In genomic region chr3:15206662-15207576, GRCh38 we compare ENCODE assay signal across 1 cellular context.
A peak's percentile ranks its signal among the peaks of the same experiment; 100 is the strongest.
TF ChIP-seq lines count a peak whose summit lies in the region.

No MANE protein-coding gene starts in this region.

TF ChIP-seq in HepG2, 621 proteins besides CTCF, POLR2A, EP300 and RAD21 (continued from another document and continues in another):
- TF ChIP-seq, protein P1, sequence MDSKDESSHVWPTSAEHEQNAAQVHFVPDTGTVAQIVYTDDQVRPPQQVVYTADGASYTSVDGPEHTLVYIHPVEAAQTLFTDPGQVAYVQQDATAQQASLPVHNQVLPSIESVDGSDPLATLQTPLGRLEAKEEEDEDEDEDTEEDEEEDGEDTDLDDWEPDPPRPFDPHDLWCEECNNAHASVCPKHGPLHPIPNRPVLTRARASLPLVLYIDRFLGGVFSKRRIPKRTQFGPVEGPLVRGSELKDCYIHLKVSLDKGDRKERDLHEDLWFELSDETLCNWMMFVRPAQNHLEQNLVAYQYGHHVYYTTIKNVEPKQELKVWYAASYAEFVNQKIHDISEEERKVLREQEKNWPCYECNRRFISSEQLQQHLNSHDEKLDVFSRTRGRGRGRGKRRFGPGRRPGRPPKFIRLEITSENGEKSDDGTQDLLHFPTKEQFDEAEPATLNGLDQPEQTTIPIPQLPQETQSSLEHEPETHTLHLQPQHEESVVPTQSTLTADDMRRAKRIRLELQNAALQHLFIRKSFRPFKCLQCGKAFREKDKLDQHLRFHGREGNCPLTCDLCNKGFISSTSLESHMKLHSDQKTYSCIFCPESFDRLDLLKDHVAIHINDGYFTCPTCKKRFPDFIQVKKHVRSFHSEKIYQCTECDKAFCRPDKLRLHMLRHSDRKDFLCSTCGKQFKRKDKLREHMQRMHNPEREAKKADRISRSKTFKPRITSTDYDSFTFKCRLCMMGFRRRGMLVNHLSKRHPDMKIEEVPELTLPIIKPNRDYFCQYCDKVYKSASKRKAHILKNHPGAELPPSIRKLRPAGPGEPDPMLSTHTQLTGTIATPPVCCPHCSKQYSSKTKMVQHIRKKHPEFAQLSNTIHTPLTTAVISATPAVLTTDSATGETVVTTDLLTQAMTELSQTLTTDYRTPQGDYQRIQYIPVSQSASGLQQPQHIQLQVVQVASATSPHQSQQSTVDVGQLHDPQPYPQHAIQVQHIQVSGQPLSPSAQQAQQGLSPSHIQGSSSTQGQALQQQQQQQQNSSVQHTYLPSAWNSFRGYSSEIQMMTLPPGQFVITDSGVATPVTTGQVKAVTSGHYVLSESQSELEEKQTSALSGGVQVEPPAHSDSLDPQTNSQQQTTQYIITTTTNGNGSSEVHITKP (CRISPR knock-in tag; IDR thresholded peaks at IDR 0.05; ENCODE audit: low read depth), result peak; percentile 77
- TF ChIP-seq CERS6 (CRISPR knock-in tag; IDR thresholded peaks at IDR 0.05) (no peak), ZFP41 (CRISPR knock-in tag; IDR thresholded peaks at IDR 0.05; ENCODE audit: borderline replicate concordance) (no peak), KLF15 (CRISPR knock-in tag; IDR thresholded peaks at IDR 0.05; ENCODE audit: borderline replicate concordance) (0 out of 2 replicates have a peak, but pooled peaks have one; percentile 60), HINFP (CRISPR knock-in tag; IDR thresholded peaks at IDR 0.05; ENCODE audit: low read depth) (no peak), ZC3H4 (CRISPR knock-in tag; IDR thresholded peaks at IDR 0.05; ENCODE audit: borderline replicate concordance) (no peak), GZF1 (CRISPR knock-in tag; IDR thresholded peaks at IDR 0.05) (0 out of 2 replicates have a peak, but pooled peaks have one; percentile 64), HMGXB4 (CRISPR knock-in tag; IDR thresholded peaks at IDR 0.05; ENCODE audit: borderline replicate concordance in 1 of 2, low read depth in 1 of 2) (0 out of 4 replicates have a peak, but pooled peaks of 1 of the 2 experiments have one; percentile 18), ZNF430 (CRISPR knock-in tag; IDR thresholded peaks at IDR 0.05) (no peak), ZFX (CRISPR knock-in tag; IDR thresholded peaks at IDR 0.05; ENCODE audit: low read depth) (peak; percentile 78), FOXK1 (CRISPR knock-in tag; IDR thresholded peaks at IDR 0.05; ENCODE audit: borderline replicate concordance, low read depth) (0 out of 2 replicates have a peak, but pooled peaks have one; percentile 46), ZNF333 (CRISPR knock-in tag; IDR thresholded peaks at IDR 0.05; ENCODE audit: borderline replicate concordance) (0 out of 2 replicates have a peak, but pooled peaks have one; percentile 22), ZNF329 (CRISPR knock-in tag; IDR thresholded peaks at IDR 0.05; ENCODE audit: low read depth) (0 out of 2 replicates have a peak, but pooled peaks have one; percentile 48), ELF4 (CRISPR knock-in tag; IDR thresholded peaks at IDR 0.05; ENCODE audit: borderline replicate concordance) (0 out of 2 replicates have a peak, but pooled peaks have one; percentile 43), ZNF616 (CRISPR knock-in tag; IDR thresholded peaks at IDR 0.05; ENCODE audit: low read depth) (no peak), ZBTB7B (CRISPR knock-in tag; IDR thresholded peaks at IDR 0.05) (0 out of 2 replicates have a peak, but pooled peaks have one; percentile 3), ZNF564 (CRISPR knock-in tag; IDR thresholded peaks at IDR 0.05) (peak; percentile 72; the same call in 1 of the 2 replicates), ZNF496 (CRISPR knock-in tag; IDR thresholded peaks at IDR 0.05; ENCODE audit: insufficient replicate concordance) (no peak), ZNF800 (CRISPR knock-in tag; IDR thresholded peaks at IDR 0.05) (0 out of 2 replicates have a peak, but pooled peaks have one; percentile 30), ZBTB3 (CRISPR knock-in tag; IDR thresholded peaks at IDR 0.05; ENCODE audit: borderline replicate concordance, low read depth) (no peak), GABPB1 (CRISPR knock-in tag; IDR thresholded peaks at IDR 0.05) (0 out of 2 replicates have a peak, but pooled peaks have one; percentile 44), MED8 (CRISPR knock-in tag; IDR thresholded peaks at IDR 0.05; ENCODE audit: insufficient replicate concordance) (peak; percentile 21), TAF15 (IDR thresholded peaks at IDR 0.05; ENCODE audit: low read depth, low read length, poor library complexity, severe bottlenecking) (no peak), HDAC1 (CRISPR knock-in tag; IDR thresholded peaks at IDR 0.05) (no peak), TBX2 (CRISPR knock-in tag; IDR thresholded peaks at IDR 0.05; ENCODE audit: borderline replicate concordance) (0 out of 2 replicates have a peak, but pooled peaks have one; percentile 50), SOX6 (IDR thresholded peaks at IDR 0.05) (no peak), SOX6 (CRISPR knock-in tag; IDR thresholded peaks at IDR 0.05) (no peak), ATAD3A (CRISPR knock-in tag; IDR thresholded peaks at IDR 0.05) (no peak), LCORL (IDR thresholded peaks at IDR 0.05) (no peak), LCORL (CRISPR knock-in tag; IDR thresholded peaks at IDR 0.05) (0 out of 2 replicates have a peak, but pooled peaks have one; percentile 32), FOXM1 (CRISPR knock-in tag; IDR thresholded peaks at IDR 0.05) (no peak), ATF4 (CRISPR knock-in tag; IDR thresholded peaks at IDR 0.05) (no peak), MEIS1 (CRISPR knock-in tag; IDR thresholded peaks at IDR 0.05; ENCODE audit: borderline replicate concordance) (no peak), THAP11 (CRISPR knock-in tag; IDR thresholded peaks at IDR 0.05) (no peak), ZNF704 (CRISPR knock-in tag; IDR thresholded peaks at IDR 0.05; ENCODE audit: borderline replicate concordance) (0 out of 2 replicates have a peak, but pooled peaks have one; percentile 3)
- TF ChIP-seq, protein P2, sequence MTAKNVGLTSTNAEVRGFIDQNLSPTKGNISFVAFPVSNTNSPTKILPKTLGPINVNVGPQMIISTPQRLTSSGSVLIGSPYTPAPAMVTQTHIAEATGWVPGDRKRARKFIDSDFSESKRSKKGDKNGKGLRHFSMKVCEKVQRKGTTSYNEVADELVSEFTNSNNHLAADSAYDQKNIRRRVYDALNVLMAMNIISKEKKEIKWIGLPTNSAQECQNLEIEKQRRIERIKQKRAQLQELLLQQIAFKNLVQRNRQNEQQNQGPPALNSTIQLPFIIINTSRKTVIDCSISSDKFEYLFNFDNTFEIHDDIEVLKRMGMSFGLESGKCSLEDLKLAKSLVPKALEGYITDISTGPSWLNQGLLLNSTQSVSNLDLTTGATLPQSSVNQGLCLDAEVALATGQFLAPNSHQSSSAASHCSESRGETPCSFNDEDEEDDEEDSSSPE (CRISPR knock-in tag; IDR thresholded peaks at IDR 0.05), result 0 out of 2 replicates have a peak, but pooled peaks have one; percentile 4
- TF ChIP-seq, protein P3, sequence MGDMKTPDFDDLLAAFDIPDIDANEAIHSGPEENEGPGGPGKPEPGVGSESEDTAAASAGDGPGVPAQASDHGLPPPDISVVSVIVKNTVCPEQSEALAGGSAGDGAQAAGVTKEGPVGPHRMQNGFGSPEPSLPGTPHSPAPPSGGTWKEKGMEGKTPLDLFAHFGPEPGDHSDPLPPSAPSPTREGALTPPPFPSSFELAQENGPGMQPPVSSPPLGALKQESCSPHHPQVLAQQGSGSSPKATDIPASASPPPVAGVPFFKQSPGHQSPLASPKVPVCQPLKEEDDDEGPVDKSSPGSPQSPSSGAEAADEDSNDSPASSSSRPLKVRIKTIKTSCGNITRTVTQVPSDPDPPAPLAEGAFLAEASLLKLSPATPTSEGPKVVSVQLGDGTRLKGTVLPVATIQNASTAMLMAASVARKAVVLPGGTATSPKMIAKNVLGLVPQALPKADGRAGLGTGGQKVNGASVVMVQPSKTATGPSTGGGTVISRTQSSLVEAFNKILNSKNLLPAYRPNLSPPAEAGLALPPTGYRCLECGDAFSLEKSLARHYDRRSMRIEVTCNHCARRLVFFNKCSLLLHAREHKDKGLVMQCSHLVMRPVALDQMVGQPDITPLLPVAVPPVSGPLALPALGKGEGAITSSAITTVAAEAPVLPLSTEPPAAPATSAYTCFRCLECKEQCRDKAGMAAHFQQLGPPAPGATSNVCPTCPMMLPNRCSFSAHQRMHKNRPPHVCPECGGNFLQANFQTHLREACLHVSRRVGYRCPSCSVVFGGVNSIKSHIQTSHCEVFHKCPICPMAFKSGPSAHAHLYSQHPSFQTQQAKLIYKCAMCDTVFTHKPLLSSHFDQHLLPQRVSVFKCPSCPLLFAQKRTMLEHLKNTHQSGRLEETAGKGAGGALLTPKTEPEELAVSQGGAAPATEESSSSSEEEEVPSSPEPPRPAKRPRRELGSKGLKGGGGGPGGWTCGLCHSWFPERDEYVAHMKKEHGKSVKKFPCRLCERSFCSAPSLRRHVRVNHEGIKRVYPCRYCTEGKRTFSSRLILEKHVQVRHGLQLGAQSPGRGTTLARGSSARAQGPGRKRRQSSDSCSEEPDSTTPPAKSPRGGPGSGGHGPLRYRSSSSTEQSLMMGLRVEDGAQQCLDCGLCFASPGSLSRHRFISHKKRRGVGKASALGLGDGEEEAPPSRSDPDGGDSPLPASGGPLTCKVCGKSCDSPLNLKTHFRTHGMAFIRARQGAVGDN (CRISPR knock-in tag; IDR thresholded peaks at IDR 0.05), result peak; percentile 79; the same call in 1 of the 2 replicates
- TF ChIP-seq, protein P4, sequence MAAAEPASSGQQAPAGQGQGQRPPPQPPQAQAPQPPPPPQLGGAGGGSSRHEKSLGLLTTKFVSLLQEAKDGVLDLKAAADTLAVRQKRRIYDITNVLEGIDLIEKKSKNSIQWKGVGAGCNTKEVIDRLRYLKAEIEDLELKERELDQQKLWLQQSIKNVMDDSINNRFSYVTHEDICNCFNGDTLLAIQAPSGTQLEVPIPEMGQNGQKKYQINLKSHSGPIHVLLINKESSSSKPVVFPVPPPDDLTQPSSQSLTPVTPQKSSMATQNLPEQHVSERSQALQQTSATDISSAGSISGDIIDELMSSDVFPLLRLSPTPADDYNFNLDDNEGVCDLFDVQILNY (CRISPR knock-in tag; conservative IDR thresholded peaks at IDR 0.05), result no peak
- TF ChIP-seq, protein P5, sequence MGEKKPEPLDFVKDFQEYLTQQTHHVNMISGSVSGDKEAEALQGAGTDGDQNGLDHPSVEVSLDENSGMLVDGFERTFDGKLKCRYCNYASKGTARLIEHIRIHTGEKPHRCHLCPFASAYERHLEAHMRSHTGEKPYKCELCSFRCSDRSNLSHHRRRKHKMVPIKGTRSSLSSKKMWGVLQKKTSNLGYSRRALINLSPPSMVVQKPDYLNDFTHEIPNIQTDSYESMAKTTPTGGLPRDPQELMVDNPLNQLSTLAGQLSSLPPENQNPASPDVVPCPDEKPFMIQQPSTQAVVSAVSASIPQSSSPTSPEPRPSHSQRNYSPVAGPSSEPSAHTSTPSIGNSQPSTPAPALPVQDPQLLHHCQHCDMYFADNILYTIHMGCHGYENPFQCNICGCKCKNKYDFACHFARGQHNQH (CRISPR knock-in tag; IDR thresholded peaks at IDR 0.05), result peak; percentile 33; the same call in 1 of the 2 replicates
